Comparison of ENCODE assay signal across 7 cellular contexts in the genomic region with DNA sequence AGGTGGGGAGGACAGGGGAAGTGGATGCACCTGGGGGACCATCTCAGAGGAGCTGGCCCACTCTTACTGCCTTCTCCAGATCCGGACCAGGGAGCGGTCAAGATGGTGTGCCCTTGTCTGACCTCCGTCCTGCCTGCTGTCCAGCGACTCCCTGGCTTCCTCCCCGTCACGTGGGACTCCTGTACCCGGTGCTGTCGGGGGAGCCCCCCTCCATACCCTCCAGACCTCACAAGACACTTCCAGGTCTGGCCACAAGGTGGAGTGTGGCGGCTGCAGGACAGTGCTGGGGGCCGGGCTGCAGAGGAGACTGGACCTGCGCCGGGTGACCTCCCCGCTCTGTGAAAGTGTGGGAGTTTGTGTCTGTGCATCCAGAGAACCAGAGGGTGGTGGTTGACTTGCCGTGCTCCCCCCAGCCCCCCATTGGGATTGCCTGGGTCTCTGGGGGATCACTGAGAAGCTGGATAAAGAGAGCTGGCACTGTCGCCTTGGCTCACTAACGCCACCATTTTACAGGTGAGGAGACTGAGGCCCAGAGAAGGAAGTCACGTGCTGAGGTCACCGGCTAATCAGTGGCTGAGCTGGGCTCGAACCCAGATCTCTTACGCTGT. TPM values are rescaled to one million over a fixed set of nuclear protein-coding genes. Genes with fewer than 3 reads are reported as not detected.
DNase-seq lines count a peak whose midpoint lies in the region; ATAC-seq and TF ChIP-seq lines count a peak whose summit lies in the region.

No MANE protein-coding gene starts in this region.

- H3K9me3 Mint-ChIP-seq in activated CD4-positive, alpha-beta memory T cell treated with anti-CD3 and anti-CD28 coated beads for 36 hours: no peaks in the 10 kb centered on the region
- no peaks in the 10 kb centered on the region for H3K9me3 Mint-ChIP-seq in effector memory CD8-positive, alpha-beta T cell
- H3K9me3 Mint-ChIP-seq in stimulated activated naive CD8-positive, alpha-beta T cell treated with anti-CD3 and anti-CD28 coated beads, Interleukin-15, amount 100 ng/mL, for 72 hours: no peaks in the 10 kb centered on the region

- peak; percentile 69 for ATAC-seq in effector memory CD8-positive, alpha-beta T cell (replicated peaks)
- ATAC-seq in stimulated activated naive CD8-positive, alpha-beta T cell treated with anti-CD3 and anti-CD28 coated beads, Interleukin-15, amount 100 ng/mL, for 72 hours: peak; percentile 72

- peak; percentile 92 for TF ChIP-seq CTCF in GM06990 (IDR thresholded peaks at IDR 0.05; ENCODE audit: insufficient read depth, low read length, poor library complexity, severe bottlenecking)

- no peak overlapping the region; the same call in 1 of the 2 replicates for H3K4me3 ChIP-seq in GM06990 (replicated peaks; ENCODE audit: low read depth, low read length)

- POLR2A ChIA-PET in HEK293T (lab: Yijun Ruan, JAX): no interaction called here
- POLR2A ChIA-PET in activated CD4-positive, alpha-beta memory T cell treated with anti-CD3 and anti-CD28 coated beads for 36 hours (lab: Charles Lee): no interaction called here

- CTCF ChIA-PET in HEK293T (lab: Yijun Ruan, JAX): interaction anchor here (0.7 to 3.2 kb wide), 6 partner anchors 18 to 273 kb away, joined by 3 to 20 read pairs (median 4); no protein-coding TSS in a partner anchor
- CTCF ChIA-PET in activated CD4-positive, alpha-beta memory T cell treated with anti-CD3 and anti-CD28 coated beads for 36 hours (lab: Charles Lee): interaction anchor here (0.6 to 8.7 kb wide), 18 partner anchors 9 to 335 kb away, joined by 3 to 93 read pairs (median 4); no protein-coding TSS in a partner anchor

- H3K4me3 Mint-ChIP-seq in activated CD4-positive, alpha-beta memory T cell treated with anti-CD3 and anti-CD28 coated beads for 36 hours: no peak overlapping the region
- peak overlapping the region in 1 of 2 donors; percentile 37 for H3K4me3 Mint-ChIP-seq in effector memory CD8-positive, alpha-beta T cell
- H3K4me3 Mint-ChIP-seq in stimulated activated naive CD8-positive, alpha-beta T cell treated with anti-CD3 and anti-CD28 coated beads, Interleukin-15, amount 100 ng/mL, for 72 hours: no peak overlapping the region

- DNase-seq in GM06990 (ENCODE audit: extremely low read depth, insufficient read length): peak; percentile 57
- peak; percentile 84 for DNase-seq in HEK293T (ENCODE audit: extremely low spot score)
- peak; percentile 50 for DNase-seq in NCI-H226
- peak; percentile 69 for DNase-seq in activated CD4-positive, alpha-beta memory T cell treated with anti-CD3 and anti-CD28 coated beads for 36 hours
- DNase-seq in effector memory CD8-positive, alpha-beta T cell: peak; percentile 31 to 54 (median 46)
- peak; percentile 45 for DNase-seq in midbrain (lab: John Stamatoyannopoulos, UW)
- peak; percentile 61 to 64 for DNase-seq in stimulated activated naive CD8-positive, alpha-beta T cell treated with anti-CD3 and anti-CD28 coated beads, Interleukin-15, amount 100 ng/mL, for 72 hours

- H3K27me3 Mint-ChIP-seq in activated CD4-positive, alpha-beta memory T cell treated with anti-CD3 and anti-CD28 coated beads for 36 hours: peaks cover 16% of the 10 kb centered on the region
- peaks cover 25 to 46% of the 10 kb centered on the region in 2 donors for H3K27me3 Mint-ChIP-seq in effector memory CD8-positive, alpha-beta T cell
- peaks cover 20% of the 10 kb centered on the region for H3K27me3 Mint-ChIP-seq in stimulated activated naive CD8-positive, alpha-beta T cell treated with anti-CD3 and anti-CD28 coated beads, Interleukin-15, amount 100 ng/mL, for 72 hours

- no peaks in the 10 kb centered on the region; the same call in 1 of the 2 replicates for H3K27me3 ChIP-seq in GM06990 (replicated peaks; ENCODE audit: control insufficient read depth, insufficient read depth, low read length)

- H3K27ac Mint-ChIP-seq in activated CD4-positive, alpha-beta memory T cell treated with anti-CD3 and anti-CD28 coated beads for 36 hours: no peak overlapping the region
- H3K27ac Mint-ChIP-seq in effector memory CD8-positive, alpha-beta T cell: no peak overlapping the region
- H3K27ac Mint-ChIP-seq in stimulated activated naive CD8-positive, alpha-beta T cell treated with anti-CD3 and anti-CD28 coated beads, Interleukin-15, amount 100 ng/mL, for 72 hours: peak overlapping the region in 1 of 2 donors; percentile 68

- H3K36me3 Mint-ChIP-seq in activated CD4-positive, alpha-beta memory T cell treated with anti-CD3 and anti-CD28 coated beads for 36 hours: no peaks in the 10 kb centered on the region
- H3K36me3 Mint-ChIP-seq in effector memory CD8-positive, alpha-beta T cell (ENCODE audit: insufficient read depth): no peaks in the 10 kb centered on the region

- intact Hi-C loops in activated CD4-positive, alpha-beta memory T cell treated with anti-CD3 and anti-CD28 coated beads for 36 hours (cut with micrococcal nuclease): loop anchor here (1.0 to 5.0 kb wide), 3 partner anchors 31 to 887 kb away; no protein-coding TSS in a partner anchor

- no peaks in the 10 kb centered on the region for H3K4me1 Mint-ChIP-seq in activated CD4-positive, alpha-beta memory T cell treated with anti-CD3 and anti-CD28 coated beads for 36 hours (ENCODE audit: low read depth)
- peaks cover 4 to 8% of the 10 kb centered on the region in 2 donors for H3K4me1 Mint-ChIP-seq in effector memory CD8-positive, alpha-beta T cell (ENCODE audit: low read depth in 2 of 2)
- H3K4me1 Mint-ChIP-seq in stimulated activated naive CD8-positive, alpha-beta T cell treated with anti-CD3 and anti-CD28 coated beads, Interleukin-15, amount 100 ng/mL, for 72 hours: peaks cover 15% of the 10 kb centered on the region

- no peaks in the 10 kb centered on the region for H3K36me3 ChIP-seq in GM06990 (ENCODE audit: control insufficient read depth, insufficient read depth, low read length)

TF ChIP-seq in HEK293T, 16 proteins besides CTCF, POLR2A, EP300 and RAD21:
- TF ChIP-seq TARDBP (IDR thresholded peaks at IDR 0.05) (no peak), HDGF (IDR thresholded peaks at IDR 0.05; ENCODE audit: borderline replicate concordance) (no peak), CTBP1 (IDR thresholded peaks at IDR 0.05; ENCODE audit: borderline replicate concordance) (no peak), SUZ12 (IDR thresholded peaks at IDR 0.05) (no peak), LEF1 (IDR thresholded peaks at IDR 0.05; ENCODE audit: borderline replicate concordance) (no peak), FOXA1 (IDR thresholded peaks at IDR 0.05) (no peak), BHLHE40 (IDR thresholded peaks at IDR 0.05; ENCODE audit: borderline replicate concordance) (no peak), ARNT (IDR thresholded peaks at IDR 0.05) (no peak)

RNA-seq across cellular contexts. Expression of a gene that starts 1.9 kb away (rescaled TPM):
- total RNA-seq in activated CD4-positive, alpha-beta memory T cell treated with anti-CD3 and anti-CD28 coated beads for 36 hours: not detected
